In the genomic region with DNA sequence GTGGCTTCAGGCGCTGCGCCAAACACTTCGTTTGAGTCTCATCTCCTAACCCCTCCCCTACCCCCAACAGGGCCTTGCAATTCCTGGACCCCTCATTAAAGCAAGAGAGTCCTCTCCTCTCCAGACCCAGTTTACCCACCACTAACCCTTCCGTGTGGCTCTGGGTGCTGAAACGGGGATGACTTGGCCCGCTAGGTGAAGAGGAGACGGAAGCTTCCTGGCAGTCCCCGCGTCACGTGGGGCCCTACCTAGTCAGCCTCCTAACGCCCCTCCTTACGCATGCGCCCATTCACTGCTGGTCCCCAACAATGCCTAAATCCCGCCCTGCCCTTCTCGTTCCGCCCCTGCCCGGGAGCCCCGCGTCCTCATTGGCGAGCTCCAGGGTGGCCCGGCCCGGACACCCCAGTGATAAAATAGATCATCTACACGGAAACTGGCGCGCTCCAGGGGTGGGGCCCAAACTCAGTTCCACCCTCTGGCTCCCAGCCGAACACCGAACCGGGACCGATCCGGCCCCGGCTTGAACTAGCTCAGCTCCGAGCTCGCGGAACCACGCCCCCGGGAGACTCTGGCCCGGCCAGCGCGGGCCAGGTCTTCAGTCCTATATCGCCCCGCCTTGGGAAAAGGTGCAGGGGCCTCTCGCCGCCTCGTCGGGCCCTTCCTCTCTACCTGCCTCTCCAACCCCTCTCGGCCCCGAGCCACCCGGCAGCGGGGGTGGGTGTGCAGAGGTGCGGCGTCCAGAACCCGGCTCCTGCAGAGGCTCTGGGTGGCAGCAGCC, we compare ENCODE assay signal across 8 cellular contexts. TPM values are rescaled to one million over a fixed set of nuclear protein-coding genes. Genes with fewer than 3 reads are reported as not detected.
DNase-seq lines count a peak whose midpoint lies in the region; ATAC-seq and TF ChIP-seq lines count a peak whose summit lies in the region.

A gene with protein sequence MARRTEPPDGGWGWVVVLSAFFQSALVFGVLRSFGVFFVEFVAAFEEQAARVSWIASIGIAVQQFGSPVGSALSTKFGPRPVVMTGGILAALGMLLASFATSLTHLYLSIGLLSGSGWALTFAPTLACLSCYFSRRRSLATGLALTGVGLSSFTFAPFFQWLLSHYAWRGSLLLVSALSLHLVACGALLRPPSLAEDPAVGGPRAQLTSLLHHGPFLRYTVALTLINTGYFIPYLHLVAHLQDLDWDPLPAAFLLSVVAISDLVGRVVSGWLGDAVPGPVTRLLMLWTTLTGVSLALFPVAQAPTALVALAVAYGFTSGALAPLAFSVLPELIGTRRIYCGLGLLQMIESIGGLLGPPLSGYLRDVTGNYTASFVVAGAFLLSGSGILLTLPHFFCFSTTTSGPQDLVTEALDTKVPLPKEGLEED (plus strand): TSS at position 425 of the 778 bp plus-strand sequence. CDS start 368 bp downstream, outside the sequence.

- H3K27me3 Mint-ChIP-seq in type B pancreatic cell: peaks cover 3% of the 10 kb centered on the region

- peak in 1 of 2 donors; percentile 64 for TF ChIP-seq POLR2A in heart left ventricle (IDR thresholded peaks at IDR 0.05)

- H3K27me3 ChIP-seq in heart left ventricle: no peaks in the 10 kb centered on the region

- peak within 1 kb of the TSS; percentile 91 for H3K27ac Mint-ChIP-seq in type B pancreatic cell

- peaks cover 19% of the 10 kb centered on the region for H3K4me1 Mint-ChIP-seq in type B pancreatic cell (ENCODE audit: unreplicated experiment)

- peak within 1 kb of the TSS; percentile 53 to 88 (median 67) for H3K4me3 ChIP-seq in heart left ventricle

- peaks cover 0 to 25% (median 8%) of the 10 kb centered on the region in 12 donors for H3K4me1 ChIP-seq in heart left ventricle

- peak; percentile 99 for DNase-seq in GM13977 (ENCODE audit: low spot score)
- DNase-seq in NCI-H1436 treated with DMSO at 0.1 percent for 48 hours (lab: John Stamatoyannopoulos, UW): peak; percentile 85
- DNase-seq in T-helper 1 cell: peak; percentile 98 to 99 (median 99)
- peak; percentile 92 for DNase-seq in amniotic epithelial cell (ENCODE audit: low read depth)
- peak; percentile 95 to 97 (median 95) for DNase-seq in heart left ventricle
- DNase-seq in pons (ENCODE audit: low spot score): peak; percentile 90
- DNase-seq in type B pancreatic cell (ENCODE audit: extremely low spot score, unreplicated experiment): peak; percentile 92

- TF ChIP-seq CTCF in GM13977 (IDR thresholded peaks at IDR 0.05; ENCODE audit: extremely low read depth, insufficient read depth, missing control alignments) (no peak), heart left ventricle (IDR thresholded peaks at IDR 0.05) (no peak), type B pancreatic cell (conservative IDR thresholded peaks at IDR 0.05) (no peak)

- H3K27ac ChIP-seq in heart left ventricle: peak within 1 kb of the TSS; percentile 74 to 97 (median 88)

- H3K36me3 ChIP-seq in heart left ventricle: no peaks in the 10 kb centered on the region

- intact Hi-C loops in heart left ventricle (cut with DNase I): no loop called here

- peak within 1 kb of the TSS; percentile 96 for H3K4me3 Mint-ChIP-seq in type B pancreatic cell

- WGBS in heart left ventricle, 4 donors: 0 to 2% (median 1%) methylated on average over 27 to 52 of the region's 52 CpGs

- no peaks in the 10 kb centered on the region for H3K36me3 Mint-ChIP-seq in type B pancreatic cell

- ATAC-seq in HG02852 (IDR thresholded peaks at IDR 0.05; ENCODE audit: unreplicated experiment): peak; percentile 86
- peak; percentile 93 to 96 (median 96) for ATAC-seq in heart left ventricle

- H3K9me3 Mint-ChIP-seq in type B pancreatic cell: no peaks in the 10 kb centered on the region

- in situ Hi-C loops in GM13977 (cut with MboI; ENCODE audit: low pct_unique_long_range_greater_than_20kb, low sequenced_read_pairs, unreplicated experiment): no loop called here

- H3K9me3 ChIP-seq in heart left ventricle: no peaks in the 10 kb centered on the region

RNA-seq across cellular contexts. Expression of the gene that starts here (rescaled TPM):
- total RNA-seq in heart left ventricle: 1 to 10 TPM in 8 of 9 donors, under 1 TPM in 1; 0.83 to 2.1 (median 1.1) TPM
- under 1 TPM; 0.87 to 0.95 TPM for polyA plus RNA-seq in heart left ventricle
- 13.5 and 15.5 TPM in 2 replicates for total RNA-seq in type B pancreatic cell (ENCODE audit: low replicate concordance)

Comparison
In these comparisons a context has a peak if more than half of its experiments do, and no peak if none do; other contexts are left out.
1. Peak in every context shown above with its lines: DNase-seq, ATAC-seq, H3K4me3 ChIP-seq and H3K27ac ChIP-seq.